ENCODE assay signal across 8 cellular contexts in the genomic region with DNA sequence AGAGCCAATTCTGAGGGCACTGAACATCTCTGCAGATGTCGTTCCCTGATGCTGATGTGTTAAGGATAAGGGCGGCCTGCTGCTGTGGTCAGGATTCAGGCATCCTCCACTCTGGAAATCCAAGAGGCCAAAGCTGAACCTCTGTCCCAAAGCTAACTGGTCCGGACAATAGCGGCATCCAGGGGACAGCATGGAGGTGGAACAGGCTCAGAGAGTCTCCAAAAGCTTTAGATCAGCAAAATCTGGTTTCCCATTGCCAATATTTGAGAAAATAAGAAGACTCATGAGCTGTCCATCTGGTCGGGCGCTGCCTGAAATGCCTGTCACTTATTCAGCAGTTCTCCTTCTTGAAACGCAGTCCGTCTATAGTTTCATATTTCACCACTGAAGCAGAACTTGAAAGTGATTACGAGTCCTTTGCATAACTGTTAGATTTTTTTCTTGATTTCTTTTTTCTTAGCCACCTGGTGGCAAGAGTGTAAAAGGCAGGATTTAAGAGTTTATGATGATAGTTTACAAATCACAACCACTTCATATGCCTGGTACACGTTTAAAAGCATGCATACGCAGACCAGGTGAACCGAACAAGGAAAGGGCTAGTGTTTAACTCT. TPM values are rescaled to one million over a fixed set of nuclear protein-coding genes. Genes with fewer than 3 reads are reported as not detected.
DNase-seq lines count a peak whose midpoint lies in the region; ATAC-seq and FAIRE-seq lines count a peak whose summit lies in the region.

No MANE protein-coding gene starts in this region.

- H3K4me2 ChIP-seq in GM23248 (ENCODE audit: unreplicated experiment), result peak overlapping the region; percentile 45

- peak overlapping the region; percentile 51 for H3K4me3 ChIP-seq in GM23248

- peak overlapping the region; percentile 59 for H2AFZ ChIP-seq in GM23248

- H3K27me3 Mint-ChIP-seq in activated CD8-positive, alpha-beta T cell treated with anti-CD3 and anti-CD28 coated beads, Interleukin-2, amount 10 ng/mL, durations not matched to agents 7 days and 5 days (ENCODE audit: low read depth), result no peaks in the 10 kb centered on the region

- no peaks in the 10 kb centered on the region for H3K36me3 ChIP-seq in GM23248 (ENCODE audit: low read depth)

- H3K9me3 ChIP-seq in GM23248 (ENCODE audit: low read depth), result no peaks in the 10 kb centered on the region

- H4K20me1 ChIP-seq in GM23248 (ENCODE audit: insufficient read depth), result no peaks in the 10 kb centered on the region

- H3K79me2 ChIP-seq in GM23248 (ENCODE audit: insufficient read depth), result no peaks in the 10 kb centered on the region

- no peaks in the 10 kb centered on the region for H3K36me3 Mint-ChIP-seq in activated CD8-positive, alpha-beta T cell treated with anti-CD3 and anti-CD28 coated beads, Interleukin-2, amount 10 ng/mL, durations not matched to agents 7 days and 5 days (ENCODE audit: low read depth)

- no peaks in the 10 kb centered on the region for H3K9me3 Mint-ChIP-seq in activated CD8-positive, alpha-beta T cell treated with anti-CD3 and anti-CD28 coated beads, Interleukin-2, amount 10 ng/mL, durations not matched to agents 7 days and 5 days (ENCODE audit: insufficient read depth)

- no peaks in the 10 kb centered on the region for H3K9me2 ChIP-seq in GM23248 (ENCODE audit: insufficient read depth)

- no peaks in the 10 kb centered on the region for H3K27me3 ChIP-seq in GM23248 (replicated peaks; ENCODE audit: insufficient read depth)

- in situ Hi-C loops in GM23248 (cut with MboI) (no loop called here), KBM-7 (cut with MboI; ENCODE audit: low pct_unique_long_range_greater_than_20kb, low sequenced_read_pairs) (loop anchor here (25.0 kb wide), 2 partner anchors 655 to 880 kb away; no protein-coding TSS in a partner anchor)

- peak; percentile 44 for ATAC-seq in activated CD8-positive, alpha-beta T cell treated with anti-CD3 and anti-CD28 coated beads, Interleukin-2, amount 10 ng/mL, durations not matched to agents 7 days and 5 days

- peaks cover 24% of the 10 kb centered on the region for H3K4me1 Mint-ChIP-seq in activated CD8-positive, alpha-beta T cell treated with anti-CD3 and anti-CD28 coated beads, Interleukin-2, amount 10 ng/mL, durations not matched to agents 7 days and 5 days (ENCODE audit: low read depth)

- no peaks in the 10 kb centered on the region for H3F3A ChIP-seq in GM23248 (ENCODE audit: insufficient read depth)

- no peak overlapping the region for H3K27ac ChIP-seq in GM23248

- FAIRE-seq in frontal cortex (lab: Jason Lieb, UNC), result no peak

- CTCF ChIA-PET in activated CD8-positive, alpha-beta T cell treated with anti-CD3 and anti-CD28 coated beads, Interleukin-2, amount 10 ng/mL, durations not matched to agents 7 days and 5 days (lab: Charles Lee), result interaction anchor here (1.2 to 2.5 kb wide), 2 partner anchors 32 to 886 kb away, joined by 4 to 9 read pairs; no protein-coding TSS in a partner anchor

- POLR2A ChIA-PET in activated CD8-positive, alpha-beta T cell treated with anti-CD3 and anti-CD28 coated beads, Interleukin-2, amount 10 ng/mL, durations not matched to agents 7 days and 5 days (lab: Charles Lee), result no interaction called here

- no peak overlapping the region for H3K9ac ChIP-seq in GM23248

- WGBS in GM23248 (ENCODE audit: low coverage in 1 of 2, low lambda C conversion rate in 2 of 2, missing lambda C conversion rate in 2 of 2), 2 experiments, result 22 to 25% methylated on average over 12 of the region's 12 CpGs

- no peak overlapping the region for H3K4me3 Mint-ChIP-seq in activated CD8-positive, alpha-beta T cell treated with anti-CD3 and anti-CD28 coated beads, Interleukin-2, amount 10 ng/mL, durations not matched to agents 7 days and 5 days

- H3K27ac Mint-ChIP-seq in activated CD8-positive, alpha-beta T cell treated with anti-CD3 and anti-CD28 coated beads, Interleukin-2, amount 10 ng/mL, durations not matched to agents 7 days and 5 days, result no peak overlapping the region

- H3K4me1 ChIP-seq in GM23248 (ENCODE audit: insufficient read depth), result no peaks in the 10 kb centered on the region

- DNase-seq in A172 (ENCODE audit: low spot score) (peak; percentile 15), GM03348 (ENCODE audit: low spot score) (peak; percentile 72), GM23248 (peak; percentile 69), KBM-7 (peak; percentile 54), left kidney (ENCODE audit: low read depth, low spot score) (peak; percentile 62), frontal cortex (ENCODE audit: low spot score in 2 of 2) (no peak), hypothalamus (lab: John Stamatoyannopoulos, UW) (no peak)
- no peak for DNase-seq in activated CD8-positive, alpha-beta T cell treated with anti-CD3 and anti-CD28 coated beads, Interleukin-2, amount 10 ng/mL, durations not matched to agents 7 days and 5 days

RNA-seq across cellular contexts. Expression of a gene that starts 45.9 kb away (rescaled TPM):
- 0.72 and 1.5 TPM in 2 replicates for total RNA-seq in A172 (2014; rRNA removed; shearing (Covaris generic))
- total RNA-seq in GM23248 (2014; rRNA removed; shearing (Covaris generic)), result 1.6 and 2.8 TPM in 2 replicates
- polyA plus RNA-seq in GM23248 (2016; fragmentation: Nextera tagmentation; extraction: Ambion mirVana), result 5.7 and 8.5 TPM in 2 replicates
- 1 to 10 TPM; 3.1 to 3.5 TPM for total RNA-seq in activated CD8-positive, alpha-beta T cell treated with anti-CD3 and anti-CD28 coated beads, Interleukin-2, amount 10 ng/mL, durations not matched to agents 7 days and 5 days
- 0.82 TPM for total RNA-seq in frontal cortex

Comparison
In these comparisons a context has a peak if more than half of its experiments do, and no peak if none do; other contexts are left out.
1. DNase-seq: peak in A172 (single experiment), GM03348 (single experiment), GM23248 (single experiment), KBM-7 (single experiment) and left kidney (single experiment); none in activated CD8-positive, alpha-beta T cell treated with anti-CD3 and anti-CD28 coated beads, Interleukin-2, amount 10 ng/mL, durations not matched to agents 7 days and 5 days (single experiment), frontal cortex (0 of 2) and hypothalamus (0 of 51).